1 cellular context compared by ENCODE assay signal in genomic region chr7:30562498-30562897, GRCh38.
TF ChIP-seq lines count a peak whose summit lies in the region.

No MANE protein-coding gene starts in this region.

TF ChIP-seq in endothelial cell of umbilical vein, 7 proteins besides CTCF, POLR2A, EP300 and RAD21:
- TF ChIP-seq POLR2AphosphoS5 (IDR thresholded peaks at IDR 0.05; ENCODE audit: insufficient read depth, low read depth, low read length), result no peak
- TF ChIP-seq FOS (IDR thresholded peaks at IDR 0.05; ENCODE audit: borderline replicate concordance, insufficient read depth, low read length), result peak; percentile 76
- TF ChIP-seq EZH2 (IDR thresholded peaks at IDR 0.05; ENCODE audit: borderline replicate concordance, low read depth, low read length, severe bottlenecking), result no peak
- TF ChIP-seq JUN (IDR thresholded peaks at IDR 0.05; ENCODE audit: borderline replicate concordance, insufficient read depth, insufficient read length, low read depth), result no peak
- peak; percentile 53 for TF ChIP-seq GATA2 (IDR thresholded peaks at IDR 0.05; ENCODE audit: insufficient read depth, insufficient read length, low read depth, low read length)
- TF ChIP-seq MYC (IDR thresholded peaks at IDR 0.05; ENCODE audit: low read depth, low read length), result no peak
